ENCODE assay signal across 11 cellular contexts in genomic region chr1:100721502-100722205, GRCh38. TPM values are rescaled to one million over a fixed set of nuclear protein-coding genes. Genes with fewer than 3 reads are reported as not detected.
DNase-seq lines count a peak whose midpoint lies in the region; ATAC-seq and TF ChIP-seq lines count a peak whose summit lies in the region.
"Had no signal": no experiment of that assay in that cellular context is flagged by ENCODE, and none has a peak within 500 bp of the region (broad histone marks: within the 10 kb centered on the region; RNA-seq: fewer than 3 reads in every experiment).

No MANE protein-coding gene starts in this region.

- H3K27me3 Mint-ChIP-seq in CD8-positive, alpha-beta T cell (ENCODE audit: low read depth), result peaks cover 6% of the 10 kb centered on the region
- H3K27me3 Mint-ChIP-seq in activated naive CD8-positive, alpha-beta T cell treated with anti-CD3 and anti-CD28 coated beads, Interleukin-2, amount 50 U/mL, for 24 hours, result peaks cover 29% of the 10 kb centered on the region

- H3K27ac Mint-ChIP-seq in CD8-positive, alpha-beta T cell, result no peak overlapping the region
- no peak overlapping the region for H3K27ac Mint-ChIP-seq in activated naive CD8-positive, alpha-beta T cell treated with anti-CD3 and anti-CD28 coated beads, Interleukin-2, amount 50 U/mL, for 24 hours
- H3K27ac Mint-ChIP-seq: naive B cell; T-helper 1 cell treated with Interleukin-12 subunit alpha and Interleukin-12 subunit beta and Interleukin-4 antibody, amounts not matched to agents 30 μg/mL and 1 μg/mL, for 36 hours had no signal

- H3K9me3 Mint-ChIP-seq in CD8-positive, alpha-beta T cell, result no peaks in the 10 kb centered on the region
- H3K9me3 Mint-ChIP-seq in activated naive CD8-positive, alpha-beta T cell treated with anti-CD3 and anti-CD28 coated beads, Interleukin-2, amount 50 U/mL, for 24 hours, result no peaks in the 10 kb centered on the region
- H3K9me3 Mint-ChIP-seq: naive B cell; T-helper 1 cell treated with Interleukin-12 subunit alpha and Interleukin-12 subunit beta and Interleukin-4 antibody, amounts not matched to agents 30 μg/mL and 1 μg/mL, for 36 hours had no signal

- no peaks in the 10 kb centered on the region for H3K9me3 ChIP-seq in CD8-positive, alpha-beta T cell (ENCODE audit: low read length)
- H3K9me3 ChIP-seq in SK-N-MC (ENCODE audit: low read depth, low read length), result 0 out of 2 replicates have a peak, but pooled peaks cover 5% of the 10 kb centered on the region

- POLR2A ChIA-PET in CD8-positive, alpha-beta T cell (lab: Charles Lee), result no interaction called here

- peak overlapping the region; percentile 6 for H3K4me3 Mint-ChIP-seq in CD8-positive, alpha-beta T cell
- no peak overlapping the region for H3K4me3 Mint-ChIP-seq in activated naive CD8-positive, alpha-beta T cell treated with anti-CD3 and anti-CD28 coated beads, Interleukin-2, amount 50 U/mL, for 24 hours
- H3K4me3 Mint-ChIP-seq: naive B cell; T-helper 1 cell treated with Interleukin-12 subunit alpha and Interleukin-12 subunit beta and Interleukin-4 antibody, amounts not matched to agents 30 μg/mL and 1 μg/mL, for 36 hours had no signal

- intact Hi-C loops in CD8-positive, alpha-beta T cell (cut with DNase I, micrococcal nuclease), result no loop called here

- CTCF ChIA-PET in CD8-positive, alpha-beta T cell (lab: Charles Lee), result no interaction called here

- H3K4me1 Mint-ChIP-seq in CD8-positive, alpha-beta T cell (ENCODE audit: low read depth), result no peaks in the 10 kb centered on the region
- H3K4me1 Mint-ChIP-seq in activated naive CD8-positive, alpha-beta T cell treated with anti-CD3 and anti-CD28 coated beads, Interleukin-2, amount 50 U/mL, for 24 hours, result peaks cover 9% of the 10 kb centered on the region
- H3K4me1 Mint-ChIP-seq: naive B cell had no signal

- no peaks in the 10 kb centered on the region for H3K36me3 ChIP-seq in CD8-positive, alpha-beta T cell (ENCODE audit: insufficient read depth, low read length)
- peaks cover 35% of the 10 kb centered on the region for H3K36me3 ChIP-seq in SK-N-MC (ENCODE audit: insufficient read depth, low read length)

- no peak for TF ChIP-seq CTCF in CD8-positive, alpha-beta T cell (IDR thresholded peaks at IDR 0.05)

- no peak overlapping the region for H3K27ac ChIP-seq in CD8-positive, alpha-beta T cell (ENCODE audit: low read depth, low read length)
- H3K27ac ChIP-seq in SK-N-MC, result peak overlapping the region; percentile 97

- no peak for ATAC-seq in CD8-positive, alpha-beta T cell
- ATAC-seq in GM21737 (IDR thresholded peaks at IDR 0.05; ENCODE audit: unreplicated experiment), result no peak
- ATAC-seq in activated naive CD8-positive, alpha-beta T cell treated with anti-CD3 and anti-CD28 coated beads, Interleukin-2, amount 50 U/mL, for 24 hours, result no peak

- no peaks in the 10 kb centered on the region for H3K27me3 ChIP-seq in CD8-positive, alpha-beta T cell (ENCODE audit: insufficient read depth, low read length)

- H3K36me3 Mint-ChIP-seq in CD8-positive, alpha-beta T cell, result no peaks in the 10 kb centered on the region
- no peaks in the 10 kb centered on the region for H3K36me3 Mint-ChIP-seq in activated naive CD8-positive, alpha-beta T cell treated with anti-CD3 and anti-CD28 coated beads, Interleukin-2, amount 50 U/mL, for 24 hours (ENCODE audit: low read depth)
- H3K36me3 Mint-ChIP-seq: naive B cell had no signal

- no peak overlapping the region for H3K4me3 ChIP-seq in CD8-positive, alpha-beta T cell (ENCODE audit: low read depth, low read length)
- peak overlapping the region; percentile 81 for H3K4me3 ChIP-seq in SK-N-MC

- H3K9ac ChIP-seq in SK-N-MC (ENCODE audit: insufficient read length), result peak overlapping the region; percentile 74

- DNase-seq in CD8-positive, alpha-beta T cell, result no peak
- peak; percentile 98 for DNase-seq in SK-N-MC (ENCODE audit: low read depth, low spot score)
- peak; percentile 89 for DNase-seq in fibroblast of the conjunctiva (ENCODE audit: low read depth)
- DNase-seq in renal cortical epithelial cell (ENCODE audit: low read depth), result peak; percentile 87
- DNase-seq in NCI-H446 treated with DMSO at 0.1 percent for 48 hours (lab: John Stamatoyannopoulos, UW), result no peak
- no peak for DNase-seq in nucleus accumbens (lab: John Stamatoyannopoulos, UW)
- DNase-seq in activated naive CD8-positive, alpha-beta T cell treated with anti-CD3 and anti-CD28 coated beads, Interleukin-2, amount 50 U/mL, for 24 hours, result no peak
- DNase-seq: DND-41, naive B cell had no signal

- no peaks in the 10 kb centered on the region for H3K4me1 ChIP-seq in CD8-positive, alpha-beta T cell (ENCODE audit: insufficient read depth, low read length)

RNA-seq across cellular contexts. Expression of gene VCAM1, which starts 2.1 kb away (rescaled TPM):
- total RNA-seq in CD8-positive, alpha-beta T cell, result 1 to 10 TPM; 1.2 to 1.3 TPM
- total RNA-seq in renal cortical epithelial cell, result 57.8 and 242 TPM in 2 replicates

Comparison
In these comparisons a context has a peak if more than half of its experiments do, and no peak if none do; other contexts are left out.
1. DNase-seq: peak in SK-N-MC (single experiment), fibroblast of the conjunctiva (single experiment) and renal cortical epithelial cell (single experiment); none in CD8-positive, alpha-beta T cell (0 of 7), NCI-H446 treated with DMSO at 0.1 percent for 48 hours (single experiment), nucleus accumbens (0 of 56) and activated naive CD8-positive, alpha-beta T cell treated with anti-CD3 and anti-CD28 coated beads, Interleukin-2, amount 50 U/mL, for 24 hours (single experiment).
2. RNA of gene VCAM1, which starts 2.1 kb away (total RNA-seq): 57.8 to 242 TPM in renal cortical epithelial cell; 1.2 to 1.3 TPM in CD8-positive, alpha-beta T cell; every median in the first group is over 10 times any median in the second.